In genomic region chr13:114313061-114313860, GRCh38 we compare ENCODE assay signal across 8 cellular contexts. TPM values are rescaled to one million over a fixed set of nuclear protein-coding genes. Genes with fewer than 3 reads are reported as not detected.
DNase-seq lines count a peak whose midpoint lies in the region; ATAC-seq lines count a peak whose summit lies in the region.

No MANE protein-coding gene starts in this region.

- peak overlapping the region; percentile 90 for H3K27ac Mint-ChIP-seq in activated naive CD4-positive, alpha-beta T cell treated with anti-CD3 and anti-CD28 coated beads, Interleukin-2, amount 10 ng/mL, durations not matched to agents 7 days and 5 days
- peak overlapping the region; percentile 83 to 94 (median 90) for H3K27ac Mint-ChIP-seq in immature natural killer cell

- H3K4me3 ChIP-seq in HUES64 (ENCODE audit: low read length): peak overlapping the region; percentile 90

- H3K27ac ChIP-seq in HUES64 (ENCODE audit: low read depth, low read length): no peak overlapping the region; the same call in 1 of the 2 replicates

- CTCF ChIA-PET in activated naive CD4-positive, alpha-beta T cell treated with anti-CD3 and anti-CD28 coated beads, Interleukin-2, amount 10 ng/mL, durations not matched to agents 7 days and 5 days (lab: Charles Lee): no interaction called here

- H3K4me1 ChIP-seq in HUES64 (ENCODE audit: insufficient read depth, low read length): peaks cover 5% of the 10 kb centered on the region

- peak overlapping the region; percentile 91 for H3K9ac ChIP-seq in HUES64 (ENCODE audit: low read depth, low read length)

- peaks cover 37% of the 10 kb centered on the region for H3K4me1 Mint-ChIP-seq in activated naive CD4-positive, alpha-beta T cell treated with anti-CD3 and anti-CD28 coated beads, Interleukin-2, amount 10 ng/mL, durations not matched to agents 7 days and 5 days
- H3K4me1 Mint-ChIP-seq in immature natural killer cell: peaks cover 26 to 27% of the 10 kb centered on the region in 2 donors

- H3K27me3 Mint-ChIP-seq in activated naive CD4-positive, alpha-beta T cell treated with anti-CD3 and anti-CD28 coated beads, Interleukin-2, amount 10 ng/mL, durations not matched to agents 7 days and 5 days: no peaks in the 10 kb centered on the region
- peaks cover 2 to 7% (median 3%) of the 10 kb centered on the region in 3 donors for H3K27me3 Mint-ChIP-seq in immature natural killer cell (ENCODE audit: low read depth in 3 of 3)

- ATAC-seq in GM18519 (IDR thresholded peaks at IDR 0.05; ENCODE audit: low FRiP score, unreplicated experiment): peak; percentile 27

- 94% methylated on average over 16 of the region's 17 CpGs for WGBS in HUES64

- H3K36me3 Mint-ChIP-seq in activated naive CD4-positive, alpha-beta T cell treated with anti-CD3 and anti-CD28 coated beads, Interleukin-2, amount 10 ng/mL, durations not matched to agents 7 days and 5 days: peaks cover 17% of the 10 kb centered on the region
- H3K36me3 Mint-ChIP-seq in immature natural killer cell: peaks cover 0 to 3% (median 0%) of the 10 kb centered on the region in 3 donors

- 0 out of 2 replicates have a peak, but pooled peaks cover 5% of the 10 kb centered on the region for H3K36me3 ChIP-seq in HUES64 (ENCODE audit: insufficient read depth, low read length)

- H3K9me3 Mint-ChIP-seq in activated naive CD4-positive, alpha-beta T cell treated with anti-CD3 and anti-CD28 coated beads, Interleukin-2, amount 10 ng/mL, durations not matched to agents 7 days and 5 days: no peaks in the 10 kb centered on the region
- no peaks in the 10 kb centered on the region for H3K9me3 Mint-ChIP-seq in immature natural killer cell

- DNase-seq in activated naive CD4-positive, alpha-beta T cell treated with anti-CD3 and anti-CD28 coated beads, Interleukin-2, amount 10 ng/mL, durations not matched to agents 7 days and 5 days: peak; percentile 27
- peak in 1 of 3 donors; percentile 6 for DNase-seq in immature natural killer cell
- peak in 2 of 3 donors; percentile 29 to 56 for DNase-seq in stimulated activated CD4-positive, alpha-beta T cell treated with anti-CD3 and anti-CD28 coated beads, TNF-alpha, amount 100 ng/mL, for 48 hours (ENCODE audit: low read depth in 3 of 3)
- DNase-seq in T-helper 9 cell: no peak
- no peak for DNase-seq in GDM1 (lab: John Stamatoyannopoulos, UW)
- DNase-seq in cerebellar nuclear complex (lab: John Stamatoyannopoulos, UW): no peak

- no peaks in the 10 kb centered on the region for H3K9me3 ChIP-seq in HUES64 (ENCODE audit: insufficient read depth, low read depth, low read length)

- peak overlapping the region; percentile 78 for H3K4me3 Mint-ChIP-seq in activated naive CD4-positive, alpha-beta T cell treated with anti-CD3 and anti-CD28 coated beads, Interleukin-2, amount 10 ng/mL, durations not matched to agents 7 days and 5 days
- peak overlapping the region; percentile 87 to 95 (median 92) for H3K4me3 Mint-ChIP-seq in immature natural killer cell

- no peaks in the 10 kb centered on the region for H3K27me3 ChIP-seq in HUES64 (ENCODE audit: insufficient read depth, low read length)

RNA-seq across cellular contexts. Expression of gene CHAMP1, which starts 1.0 kb away (rescaled TPM):
- 43.0 TPM for polyA plus RNA-seq in HUES64 (2013, experiment 1 of 2)
- polyA plus RNA-seq in HUES64 (2013, experiment 2 of 2): 46.8 TPM
- polyA plus RNA-seq in immature natural killer cell: 10 to 100 TPM in 1 of 3 donors, 1 to 10 TPM in 2; 1.8 to 10.2 (median 5.0) TPM

RNA-seq across cellular contexts. Expression of gene UPF3A, which starts 31.9 kb away (rescaled TPM):
- polyA plus RNA-seq in HUES64 (2013, experiment 1 of 2): 62.9 TPM
- polyA plus RNA-seq in HUES64 (2013, experiment 2 of 2): 67.1 TPM
- polyA plus RNA-seq in immature natural killer cell: 10 to 100 TPM in 2 of 3 donors, 1 to 10 TPM in 1; 8.9 to 35.5 (median 23.9) TPM

Comparison
In these comparisons a context has a peak if more than half of its experiments do, and no peak if none do; other contexts are left out.
1. DNase-seq: peak in activated naive CD4-positive, alpha-beta T cell treated with anti-CD3 and anti-CD28 coated beads, Interleukin-2, amount 10 ng/mL, durations not matched to agents 7 days and 5 days (single experiment) and stimulated activated CD4-positive, alpha-beta T cell treated with anti-CD3 and anti-CD28 coated beads, TNF-alpha, amount 100 ng/mL, for 48 hours (2 of 3); none in T-helper 9 cell (single experiment), GDM1 (single experiment) and cerebellar nuclear complex (0 of 2).